Comparison of ENCODE assay signal across 11 cellular contexts in genomic region chr22:46113910-46114517, GRCh38. TPM values are rescaled to one million over a fixed set of nuclear protein-coding genes. Genes with fewer than 3 reads are reported as not detected.
DNase-seq lines count a peak whose midpoint lies in the region; TF ChIP-seq lines count a peak whose summit lies in the region.
"Had no signal": no experiment of that assay in that cellular context is flagged by ENCODE, and none has a peak within 500 bp of the region (broad histone marks: within the 10 kb centered on the region; RNA-seq: fewer than 3 reads in every experiment).

No MANE protein-coding gene starts in this region.

- H3K4me1 ChIP-seq in neutrophil (ENCODE audit: control insufficient read depth in 1 of 2, insufficient read depth in 1 of 2, low read depth in 1 of 2, low read length in 1 of 2) (peaks cover 0 to 7% of the 10 kb centered on the region in 2 experiments), tibial artery (peaks cover 6 to 80% (median 68%) of the 10 kb centered on the region in 4 donors)

- intact Hi-C loops in tibial artery (cut with DNase I; ENCODE audit: low total_unique reads), result no loop called here

- DNase-seq in LHCN-M2 (ENCODE audit: low read depth), result peak; percentile 19
- no peak for DNase-seq in epithelial cell of prostate (ENCODE audit: low read depth, low spot score)
- peak in 1 of 2 donors; percentile 90 for DNase-seq in tibial artery
- no peak for DNase-seq in A172 (ENCODE audit: low spot score)
- DNase-seq in HPDE6-E6E7 (ENCODE audit: extremely low spot score), result no peak
- no peak for DNase-seq in HuH-7 (ENCODE audit: low spot score)
- DNase-seq: activated CD8-positive, alpha-beta T cell treated with anti-CD3 and anti-CD28 coated beads, Interleukin-2, amount 10 ng/mL, durations not matched to agents 7 days and 5 days; immature natural killer cell; naive thymus-derived CD4-positive, alpha-beta T cell; NCI-H1092 had no signal

- no peak for TF ChIP-seq CTCF in neutrophil (IDR thresholded peaks at IDR 0.05)
- no peak for TF ChIP-seq CTCF in tibial artery (IDR thresholded peaks at IDR 0.05)

- H3K27me3 ChIP-seq in neutrophil (no peaks in the 10 kb centered on the region), tibial artery (no peaks in the 10 kb centered on the region)

- H3K4me3 ChIP-seq in neutrophil (ENCODE audit: low read depth in 1 of 2, low read length in 1 of 2), result no peak overlapping the region
- no peak overlapping the region for H3K4me3 ChIP-seq in tibial artery

- no peaks in the 10 kb centered on the region for H3K9me3 ChIP-seq in neutrophil
- no peaks in the 10 kb centered on the region for H3K9me3 ChIP-seq in tibial artery

- peaks cover 54% of the 10 kb centered on the region for H3K36me3 ChIP-seq in neutrophil
- H3K36me3 ChIP-seq in tibial artery, result peaks cover 15 to 49% (median 38%) of the 10 kb centered on the region in 3 donors

- H3K27ac ChIP-seq in epithelial cell of prostate, result peak overlapping the region; percentile 50
- H3K27ac ChIP-seq in neutrophil, result peak overlapping the region; percentile 25
- H3K27ac ChIP-seq in tibial artery, result peak overlapping the region; percentile 75 to 78

RNA-seq across cellular contexts. Expression of gene PPARA, which starts 36.3 kb away (rescaled TPM):
- total RNA-seq in LHCN-M2 (2014; rRNA removed), result 6.3 and 9.1 TPM in 2 replicates
- 6.6 TPM for polyA plus RNA-seq in LHCN-M2 (2012)
- 3.4 and 5.3 TPM in 2 replicates for total RNA-seq in A172 (2014; rRNA removed; shearing (Covaris generic))

Comparison
In these comparisons a context has a peak if more than half of its experiments do, and no peak if none do; other contexts are left out.
1. H3K27ac ChIP-seq: peak in every context shown above with its lines; median percentile 76 in tibial artery; 50 in epithelial cell of prostate; 25 in neutrophil.